In the genomic region with DNA sequence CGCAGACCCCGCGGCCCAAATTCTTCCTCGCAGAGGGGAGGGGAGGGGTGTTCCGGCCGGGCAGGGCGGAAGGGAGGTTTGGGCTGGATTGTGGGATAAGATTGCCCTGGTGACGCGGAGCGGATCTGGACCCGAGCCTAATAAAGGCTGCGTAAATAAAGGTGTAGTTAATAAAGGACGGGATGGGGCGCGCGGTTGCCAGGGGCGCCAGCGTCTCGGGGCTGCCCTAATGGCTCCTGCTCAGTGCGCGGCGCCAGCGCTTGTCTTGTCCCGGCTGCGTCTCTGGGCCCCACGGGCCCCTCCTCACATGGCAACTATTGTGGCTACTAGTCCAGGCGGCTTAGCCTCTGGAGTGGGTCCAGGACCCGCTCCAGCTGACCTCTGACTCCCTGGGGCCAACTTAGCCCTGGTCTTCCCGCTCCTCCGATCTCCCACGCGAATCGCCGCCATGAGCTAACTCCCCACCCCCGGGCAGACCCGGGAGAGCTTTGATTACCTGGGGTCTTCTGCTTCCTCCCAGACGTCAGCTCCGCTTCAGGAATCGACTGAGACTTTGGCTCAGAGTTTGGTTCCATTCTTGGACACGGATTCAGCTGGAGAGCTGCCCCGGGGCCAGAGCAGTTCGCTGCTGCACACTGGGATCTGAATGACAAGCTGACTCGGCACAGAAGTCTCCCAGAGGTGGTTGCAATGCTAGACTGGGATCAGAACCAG, we compare ENCODE assay signal across 8 cellular contexts. TPM values are rescaled to one million over a fixed set of nuclear protein-coding genes. Genes with fewer than 3 reads are reported as not detected.
DNase-seq lines count a peak whose midpoint lies in the region; ATAC-seq and TF ChIP-seq lines count a peak whose summit lies in the region.

No MANE protein-coding gene starts in this region.

- in situ Hi-C loops in brain microvascular endothelial cell (cut with HindIII; ENCODE audit: low pct_ligation_motif_present, low sequenced_read_pairs): no loop called here

- DNase-seq in brain microvascular endothelial cell: no peak
- DNase-seq in memory B cell (ENCODE audit: low spot score in 2 of 2): no peak
- DNase-seq in SK-N-DZ (ENCODE audit: low spot score): no peak
- DNase-seq in dedifferentiated amniotic fluid mesenchymal stem cell (ENCODE audit: extremely low spot score): no peak
- no peak for DNase-seq in GM20000 (ENCODE audit: low spot score)
- no peak for DNase-seq in NOMO-1 treated with DMSO at 0.1 percent for 48 hours (lab: John Stamatoyannopoulos, UW; ENCODE audit: unreplicated experiment)

- no peaks in the 10 kb centered on the region for H3K27me3 ChIP-seq in brain microvascular endothelial cell (replicated peaks)

- peak overlapping the region; percentile 58 for H3K27ac ChIP-seq in 22Rv1
- no peak overlapping the region for H3K27ac ChIP-seq in brain microvascular endothelial cell

- no peaks in the 10 kb centered on the region for H3K36me3 ChIP-seq in brain microvascular endothelial cell (replicated peaks)

- peak overlapping the region; percentile 57 for H3K4me3 ChIP-seq in brain microvascular endothelial cell (ENCODE audit: low read depth, low read length)

- peaks cover 15% of the 10 kb centered on the region for H3K27me3 Mint-ChIP-seq in memory B cell

- H3K4me3 Mint-ChIP-seq in memory B cell: peak overlapping the region; percentile 48

- no peaks in the 10 kb centered on the region for H3K36me3 Mint-ChIP-seq in memory B cell

- ATAC-seq in GM19463 (IDR thresholded peaks at IDR 0.05; ENCODE audit: unreplicated experiment) (peak; percentile 36), memory B cell (ENCODE audit: low read depth) (no peak)

- no peak for TF ChIP-seq CTCF in 22Rv1 (IDR thresholded peaks at IDR 0.05)
- no peak for TF ChIP-seq CTCF in brain microvascular endothelial cell (IDR thresholded peaks at IDR 0.05; ENCODE audit: low read depth, low read length, missing control alignments)
- no peak for TF ChIP-seq CTCF in GM20000 (IDR thresholded peaks at IDR 0.05; ENCODE audit: extremely low read depth, missing control alignments)

- no peaks in the 10 kb centered on the region for H3K4me1 Mint-ChIP-seq in memory B cell

- H3K27ac Mint-ChIP-seq in memory B cell: no peak overlapping the region

- no peaks in the 10 kb centered on the region for H3K9me3 Mint-ChIP-seq in memory B cell

RNA-seq across cellular contexts. Expression of gene SLC25A52, which starts 36.5 kb away (rescaled TPM):
- not detected in 2 replicates for polyA plus RNA-seq in SK-N-DZ (2014; cell fraction: cytosol; rRNA removed)
- polyA plus RNA-seq in SK-N-DZ (2014; cell fraction: nucleus; rRNA removed): not detected in 2 replicates

RNA-seq across cellular contexts. Expression of gene B4GALT6, which starts 39.8 kb away (rescaled TPM):
- 6.1 TPM in 2 replicates for polyA plus RNA-seq in SK-N-DZ (2014; cell fraction: cytosol; rRNA removed)
- 10.8 and 29.8 TPM in 2 replicates for polyA plus RNA-seq in SK-N-DZ (2014; cell fraction: nucleus; rRNA removed)
